ENCODE assay signal across 1 cellular context in genomic region chr10:113914936-113915335, GRCh38.
TF ChIP-seq lines count a peak whose summit lies in the region.

No MANE protein-coding gene starts in this region.

TF ChIP-seq in WTC11, 78 proteins besides CTCF, POLR2A, EP300 and RAD21 (continued from another document):
- TF ChIP-seq MLX (CRISPR knock-in tag; IDR thresholded peaks at IDR 0.05) (no peak), FOXK1 (CRISPR knock-in tag; IDR thresholded peaks at IDR 0.05) (no peak), MXD4 (CRISPR knock-in tag; IDR thresholded peaks at IDR 0.05; ENCODE audit: borderline replicate concordance) (no peak), RORB (CRISPR knock-in tag; IDR thresholded peaks at IDR 0.05) (no peak), IRF2 (CRISPR knock-in tag; IDR thresholded peaks at IDR 0.05; ENCODE audit: borderline replicate concordance, low read depth) (no peak)
